ENCODE assay signal across 24 cellular contexts in genomic region chr10:3110782-3111625, GRCh38. TPM values are rescaled to one million over a fixed set of nuclear protein-coding genes. Genes with fewer than 3 reads are reported as not detected.
DNase-seq lines count a peak whose midpoint lies in the region; ATAC-seq and TF ChIP-seq lines count a peak whose summit lies in the region.
"Had no signal": no experiment of that assay in that cellular context is flagged by ENCODE, and none has a peak within 500 bp of the region (broad histone marks: within the 10 kb centered on the region; RNA-seq: fewer than 3 reads in every experiment).

No MANE protein-coding gene starts in this region.

- TF ChIP-seq CTCF in MCF 10A (IDR thresholded peaks at IDR 0.05; ENCODE audit: unreplicated experiment) (no peak), breast epithelium (IDR thresholded peaks at IDR 0.05) (no peak), endodermal cell (conservative IDR thresholded peaks at IDR 0.05) (no peak), psoas muscle (IDR thresholded peaks at IDR 0.05) (no peak)

- H3K27me3 Mint-ChIP-seq in MCF 10A (ENCODE audit: insufficient read depth, unreplicated experiment) (no peaks in the 10 kb centered on the region), endodermal cell (ENCODE audit: insufficient read depth) (no peaks in the 10 kb centered on the region)
- no peaks in the 10 kb centered on the region for H3K27me3 Mint-ChIP-seq in T-helper 2 cell treated with Interferon-gamma antibody and Interleukin-4, amounts not matched to agents 5 μg/mL and 100 μg/mL, for 36 hours (ENCODE audit: low read depth)
- H3K27me3 Mint-ChIP-seq: activated T-cell treated with anti-CD3 and anti-CD28 coated beads, Interleukin-2, amount 50 U/mL, for 24 hours; T-cell had no signal

- no peaks in the 10 kb centered on the region for H3K9me3 Mint-ChIP-seq in MCF 10A (ENCODE audit: unreplicated experiment)
- H3K9me3 Mint-ChIP-seq in endodermal cell = no peaks in the 10 kb centered on the region
- no peaks in the 10 kb centered on the region for H3K9me3 Mint-ChIP-seq in T-helper 2 cell treated with Interferon-gamma antibody and Interleukin-4, amounts not matched to agents 5 μg/mL and 100 μg/mL, for 36 hours
- no peaks in the 10 kb centered on the region for H3K9me3 Mint-ChIP-seq in activated naive CD4-positive, alpha-beta T cell treated with anti-CD3 and anti-CD28 coated beads, Interleukin-2, amount 50 U/mL, for 72 hours
- H3K9me3 Mint-ChIP-seq: activated T-cell treated with anti-CD3 and anti-CD28 coated beads, Interleukin-2, amount 50 U/mL, for 24 hours; T-cell had no signal

- DNase-seq in MCF 10A (ENCODE audit: unreplicated experiment) = no peak
- no peak for DNase-seq in breast epithelium (ENCODE audit: low spot score in 2 of 2)
- no peak for DNase-seq in HEK293T (ENCODE audit: extremely low spot score)
- no peak for DNase-seq in endodermal cell
- no peak for DNase-seq in psoas muscle
- no peak for DNase-seq in COLO668 (lab: John Stamatoyannopoulos, UW; ENCODE audit: unreplicated experiment)
- no peak for DNase-seq in T-helper 2 cell treated with Interferon-gamma antibody and Interleukin-4, amounts not matched to agents 5 μg/mL and 100 μg/mL, for 36 hours (ENCODE audit: low spot score)
- no peak for DNase-seq in activated naive CD4-positive, alpha-beta T cell treated with anti-CD3 and anti-CD28 coated beads, Interleukin-2, amount 50 U/mL, for 72 hours (ENCODE audit: low spot score in 2 of 2)
- DNase-seq: activated CD4-positive, alpha-beta T cell treated with anti-CD3 and anti-CD28 coated beads for 1 hour; activated naive CD4-positive, alpha-beta T cell; activated T-cell treated with anti-CD3 and anti-CD28 coated beads, Interleukin-2, amount 50 U/mL, for 24 hours; amniotic stem cell; KG1; NCI-H1436; NCI-H2171; NCI-H524; NK-92 treated with Interleukin-12 subunit alpha and Interleukin-12 subunit beta, amount 100 ng/mL, for 24 hours; SJCRH30; small intestine; stimulated activated CD4-positive, alpha-beta T cell treated with anti-CD3 and anti-CD28 coated beads, Interleukin-1b, Interleukin-23, amount 100 ng/mL, for 48 hours; T-cell; uterus had no signal

- H3K9me3 ChIP-seq in breast epithelium (no peaks in the 10 kb centered on the region), endodermal cell (ENCODE audit: control insufficient read depth, low read length) (no peaks in the 10 kb centered on the region), psoas muscle (no peaks in the 10 kb centered on the region)
- H3K9me3 ChIP-seq: SJCRH30, suprapubic skin, uterus had no signal

- no peak overlapping the region for H3K4me3 ChIP-seq in breast epithelium
- no peak overlapping the region for H3K4me3 ChIP-seq in endodermal cell (ENCODE audit: low read length)
- peak overlapping the region; percentile 8 for H3K4me3 ChIP-seq in psoas muscle
- H3K4me3 ChIP-seq: SJCRH30, suprapubic skin, uterus had no signal

- 91% methylated on average over 8 to 9 of the region's 9 CpGs for whole genome bisulfite sequencing in endodermal cell (ENCODE audit: insufficient coverage in 1 of 2, insufficient read length in 1 of 2), 2 experiments
- 41 to 52% (median 44%) methylated on average over 9 of the region's 9 CpGs for WGBS in psoas muscle, 3 donors

- H3K4me1 ChIP-seq in breast epithelium = no peaks in the 10 kb centered on the region
- H3K4me1 ChIP-seq in endodermal cell (ENCODE audit: control insufficient read depth, insufficient read depth, low read length) = peaks cover 6% of the 10 kb centered on the region
- peaks cover 36% of the 10 kb centered on the region for H3K4me1 ChIP-seq in psoas muscle
- H3K4me1 ChIP-seq: SJCRH30, uterus had no signal

- H3K36me3 ChIP-seq in breast epithelium = no peaks in the 10 kb centered on the region
- peaks cover 11% of the 10 kb centered on the region for H3K36me3 ChIP-seq in endodermal cell (ENCODE audit: control insufficient read depth, insufficient read depth, low read length)
- H3K36me3 ChIP-seq in psoas muscle (ENCODE audit: insufficient read depth in 1 of 2, low read depth in 1 of 2) = peaks cover 0 to 36% of the 10 kb centered on the region in 2 donors
- H3K36me3 ChIP-seq: SJCRH30, uterus had no signal

- POLR2A ChIA-PET in MCF 10A (lab: Yijun Ruan, JAX) = interaction anchor here (1.4 kb wide), 1 partner anchor 16 kb away, joined by 6 read pairs; no protein-coding TSS in a partner anchor
- POLR2A ChIA-PET in HEK293T (lab: Yijun Ruan, JAX) = no interaction called here

- no peak overlapping the region for H3K9ac ChIP-seq in endodermal cell (ENCODE audit: extremely low read depth, low read length, poor library complexity, severe bottlenecking)

- peak overlapping the region; percentile 49 for H3K27ac Mint-ChIP-seq in MCF 10A (ENCODE audit: low read depth, unreplicated experiment)
- H3K27ac Mint-ChIP-seq in endodermal cell = peak overlapping the region; percentile 37
- no peak overlapping the region for H3K27ac Mint-ChIP-seq in T-helper 2 cell treated with Interferon-gamma antibody and Interleukin-4, amounts not matched to agents 5 μg/mL and 100 μg/mL, for 36 hours
- H3K27ac Mint-ChIP-seq in activated naive CD4-positive, alpha-beta T cell treated with anti-CD3 and anti-CD28 coated beads, Interleukin-2, amount 50 U/mL, for 72 hours = peak overlapping the region in 1 of 2 donors; percentile 0
- H3K27ac Mint-ChIP-seq: activated T-cell treated with anti-CD3 and anti-CD28 coated beads, Interleukin-2, amount 50 U/mL, for 24 hours; T-cell had no signal

- H3K27ac ChIP-seq in breast epithelium (no peak overlapping the region), endodermal cell (ENCODE audit: low read depth, low read length) (no peak overlapping the region), psoas muscle (peak overlapping the region; percentile 69)
- H3K27ac ChIP-seq: C4-2B, SJCRH30, suprapubic skin, uterus had no signal

- CTCF ChIA-PET in MCF 10A (lab: Yijun Ruan, JAX) (no interaction called here), HEK293T (lab: Yijun Ruan, JAX) (no interaction called here)

- H3K36me3 Mint-ChIP-seq in MCF 10A (ENCODE audit: insufficient read depth, unreplicated experiment) (peaks cover 66% of the 10 kb centered on the region), endodermal cell (ENCODE audit: low read depth) (peaks cover 70% of the 10 kb centered on the region)
- peaks cover 71% of the 10 kb centered on the region for H3K36me3 Mint-ChIP-seq in T-helper 2 cell treated with Interferon-gamma antibody and Interleukin-4, amounts not matched to agents 5 μg/mL and 100 μg/mL, for 36 hours (ENCODE audit: low read depth)
- H3K36me3 Mint-ChIP-seq in activated naive CD4-positive, alpha-beta T cell treated with anti-CD3 and anti-CD28 coated beads, Interleukin-2, amount 50 U/mL, for 72 hours = peaks cover 43 to 62% of the 10 kb centered on the region in 2 donors

- no TSS peak for BruUV-seq in MCF 10A (replicated peaks; lab: Mats Ljungman, UMichigan)

- no peaks in the 10 kb centered on the region for H3K27me3 ChIP-seq in breast epithelium
- no peaks in the 10 kb centered on the region for H3K27me3 ChIP-seq in endodermal cell (ENCODE audit: control insufficient read depth, insufficient read depth, low read length, poor library complexity, severe bottlenecking)
- no peaks in the 10 kb centered on the region for H3K27me3 ChIP-seq in psoas muscle (ENCODE audit: insufficient read depth in 3 of 3, low read length in 2 of 3)
- H3K27me3 ChIP-seq: SJCRH30, suprapubic skin, uterus had no signal

- TF ChIP-seq POLR2A in breast epithelium (IDR thresholded peaks at IDR 0.05) = no peak

- peak in 2 of 4 donors; percentile 17 to 23 for ATAC-seq in psoas muscle
- ATAC-seq in activated naive CD4-positive, alpha-beta T cell treated with anti-CD3 and anti-CD28 coated beads, Interleukin-2, amount 50 U/mL, for 72 hours = no peak
- ATAC-seq: T-cell had no signal

- intact Hi-C loops in MCF 10A (cut with micrococcal nuclease) (no loop called here), breast epithelium (cut with DNase I; ENCODE audit: low total_unique reads) (no loop called here), psoas muscle (cut with DNase I) (no loop called here)

- no peak overlapping the region for H3K4me3 Mint-ChIP-seq in MCF 10A (ENCODE audit: unreplicated experiment)
- no peak overlapping the region for H3K4me3 Mint-ChIP-seq in endodermal cell
- no peak overlapping the region for H3K4me3 Mint-ChIP-seq in T-helper 2 cell treated with Interferon-gamma antibody and Interleukin-4, amounts not matched to agents 5 μg/mL and 100 μg/mL, for 36 hours
- H3K4me3 Mint-ChIP-seq: activated T-cell treated with anti-CD3 and anti-CD28 coated beads, Interleukin-2, amount 50 U/mL, for 24 hours; T-cell had no signal

- H3K4me1 Mint-ChIP-seq in MCF 10A (ENCODE audit: insufficient read depth, unreplicated experiment) (peaks cover 27% of the 10 kb centered on the region), endodermal cell (peaks cover 14% of the 10 kb centered on the region)
- H3K4me1 Mint-ChIP-seq in T-helper 2 cell treated with Interferon-gamma antibody and Interleukin-4, amounts not matched to agents 5 μg/mL and 100 μg/mL, for 36 hours (ENCODE audit: low read depth) = no peaks in the 10 kb centered on the region
- H3K4me1 Mint-ChIP-seq: T-cell had no signal

TF ChIP-seq in HEK293T, 16 proteins besides CTCF, POLR2A, EP300 and RAD21:
- TF ChIP-seq ELF4 (IDR thresholded peaks at IDR 0.05) (no peak), ZNF384 (IDR thresholded peaks at IDR 0.05) (no peak), L3MBTL2 (conservative IDR thresholded peaks at IDR 0.05) (no peak), SP1 (IDR thresholded peaks at IDR 0.05) (no peak), TARDBP (IDR thresholded peaks at IDR 0.05) (peak; percentile 80)
TF ChIP-seq in HEK293T: peak in this region for 1.

RNA-seq across cellular contexts. Expression of gene PFKP, which starts 43.7 kb away (rescaled TPM):
- 164 and 186 TPM in 2 replicates for total RNA-seq in MCF 10A (2022)
- 10 to 100 TPM; 16.0 to 37.0 (median 32.9) TPM for total RNA-seq in breast epithelium
- 10 to 100 TPM; 58.0 to 82.3 TPM for total RNA-seq in endodermal cell
- 42.3 TPM for polyA plus RNA-seq in endodermal cell (2013, experiment 1 of 2)
- 39.7 TPM for polyA plus RNA-seq in endodermal cell (2013, experiment 2 of 2)
- 100 to 1,000 TPM in 1 of 4 donors, 10 to 100 TPM in 3; 12.4 to 104 (median 56.4) TPM for total RNA-seq in psoas muscle
- 10 to 100 TPM; 12.2 to 87.6 (median 33.1) TPM for polyA plus RNA-seq in psoas muscle
- total RNA-seq in activated naive CD4-positive, alpha-beta T cell treated with anti-CD3 and anti-CD28 coated beads, Interleukin-2, amount 50 U/mL, for 72 hours = 100 to 1,000 TPM in 1 of 2 donors, 10 to 100 TPM in 1; 63.7 to 258 TPM
